ENCODE assay signal across 3 cellular contexts in genomic region chr16:87792205-87792565, GRCh38.
A peak's percentile ranks its signal among the peaks of the same experiment; 100 is the strongest.
TF ChIP-seq lines count a peak whose summit lies in the region.

No MANE protein-coding gene starts in this region.

TF ChIP-seq in A549, 52 proteins besides CTCF, POLR2A, EP300 and RAD21:
- TF ChIP-seq TFCP2L1 (CRISPR knock-in tag; IDR thresholded peaks at IDR 0.05) (no peak), HES2 (IDR thresholded peaks at IDR 0.05) (no peak), NFE2L2 (conservative IDR thresholded peaks at IDR 0.05; ENCODE audit: low read length) (no peak), ZC3H11A (IDR thresholded peaks at IDR 0.05) (no peak), E2F6 (IDR thresholded peaks at IDR 0.05; ENCODE audit: borderline replicate concordance, low read depth) (no peak), MYC (IDR thresholded peaks at IDR 0.05; ENCODE audit: borderline replicate concordance, low read length) (no peak), ZNF302 (CRISPR knock-in tag; IDR thresholded peaks at IDR 0.05) (no peak), HDAC2 (IDR thresholded peaks at IDR 0.05) (no peak), CBX8 (IDR thresholded peaks at IDR 0.05) (no peak), FOSB (CRISPR knock-in tag; IDR thresholded peaks at IDR 0.05) (no peak), HOXB5 (CRISPR knock-in tag; IDR thresholded peaks at IDR 0.05) (no peak), GATA3 (IDR thresholded peaks at IDR 0.05; ENCODE audit: borderline replicate concordance) (no peak)

TF ChIP-seq in IMR-90, 13 proteins besides CTCF, POLR2A, EP300 and RAD21:
- TF ChIP-seq SMC3 (IDR thresholded peaks at IDR 0.05; ENCODE audit: low read depth, low read length) (no peak), NFE2L2 (IDR thresholded peaks at IDR 0.05; ENCODE audit: low read depth, low read length) (no peak), ELK1 (IDR thresholded peaks at IDR 0.05; ENCODE audit: borderline replicate concordance, low read depth, low read length) (no peak), MAZ (IDR thresholded peaks at IDR 0.05; ENCODE audit: borderline replicate concordance, low read depth, low read length) (no peak), RFX5 (IDR thresholded peaks at IDR 0.05; ENCODE audit: low read depth, low read length) (no peak), MXI1 (IDR thresholded peaks at IDR 0.05; ENCODE audit: borderline replicate concordance, low read depth, low read length) (no peak), FOS (IDR thresholded peaks at IDR 0.05; ENCODE audit: low read depth, low read length) (no peak), MAFK (IDR thresholded peaks at IDR 0.05; ENCODE audit: low read depth, low read length) (no peak), USF2 (IDR thresholded peaks at IDR 0.05; ENCODE audit: low read depth, low read length) (no peak), RCOR1 (IDR thresholded peaks at IDR 0.05; ENCODE audit: insufficient replicate concordance, low read length) (no peak), BHLHE40 (IDR thresholded peaks at IDR 0.05; ENCODE audit: low read depth, low read length) (no peak), CHD1 (IDR thresholded peaks at IDR 0.05; ENCODE audit: low read depth, low read length) (no peak), CEBPB (IDR thresholded peaks at IDR 0.05; ENCODE audit: low read depth, low read length) (no peak)

TF ChIP-seq in K562, 482 proteins besides CTCF, POLR2A, EP300 and RAD21:
- TF ChIP-seq ATF7 (IDR thresholded peaks at IDR 0.05) (0 out of 2 replicates have a peak, but pooled peaks have one; percentile 1), SMARCA4 (IDR thresholded peaks at IDR 0.05) (no peak), ZNF655 (CRISPR knock-in tag; IDR thresholded peaks at IDR 0.05) (no peak)
TF ChIP-seq in K562: peak in this region for 1.
